ENCODE assay signal across 23 cellular contexts in genomic region chr6:33906413-33906812, GRCh38.
DNase-seq lines count a peak whose midpoint lies in the region; ATAC-seq, FAIRE-seq and TF ChIP-seq lines count a peak whose summit lies in the region.
"Had no signal": no experiment of that assay in that cellular context is flagged by ENCODE, and none has a peak within 500 bp of the region (broad histone marks: within the 10 kb centered on the region; RNA-seq: fewer than 3 reads in every experiment).

No MANE protein-coding gene starts in this region.

- FAIRE-seq in urothelium cell line (lab: Jason Lieb, UNC), result no peak

- TF ChIP-seq CTCF in CD8-positive, alpha-beta T cell (IDR thresholded peaks at IDR 0.05), result no peak
- TF ChIP-seq CTCF in RWPE1 (conservative IDR thresholded peaks at IDR 0.05; ENCODE audit: low read depth), result no peak

- POLR2A ChIA-PET in activated CD4-positive, alpha-beta T cell treated with anti-CD3 and anti-CD28 coated beads, Interleukin-2, amount 10 ng/mL, durations not matched to agents 7 days and 5 days (lab: Charles Lee), result no interaction called here
- POLR2A ChIA-PET in CD8-positive, alpha-beta T cell (lab: Charles Lee), result no interaction called here
- POLR2A ChIA-PET in RWPE1 (lab: Yijun Ruan, JAX; ENCODE audit: low non-redundant PET), result no interaction called here

- no peak overlapping the region for H3K4me3 ChIP-seq in CD8-positive, alpha-beta T cell (ENCODE audit: low read depth, low read length)
- H3K4me3 ChIP-seq: ascending aorta, esophagus squamous epithelium, GM23248, PC-9, uterus had no signal

- H3K4me1 ChIP-seq in CD8-positive, alpha-beta T cell (ENCODE audit: insufficient read depth, low read length), result peaks cover 59% of the 10 kb centered on the region
- H3K4me1 ChIP-seq: ascending aorta had no signal

- H3K36me3 Mint-ChIP-seq in activated CD4-positive, alpha-beta T cell treated with anti-CD3 and anti-CD28 coated beads, Interleukin-2, amount 10 ng/mL, durations not matched to agents 7 days and 5 days (ENCODE audit: low read depth), result peaks cover 4% of the 10 kb centered on the region
- no peaks in the 10 kb centered on the region for H3K36me3 Mint-ChIP-seq in CD8-positive, alpha-beta T cell
- no peaks in the 10 kb centered on the region for H3K36me3 Mint-ChIP-seq in natural killer cell treated with Interleukin-12 subunit alpha and Interleukin-12 subunit beta and Interleukin-15 and Interleukin-18, amount 100 ng/mL, for 72 hours
- H3K36me3 Mint-ChIP-seq: mesothelial cell of epicardium had no signal

- H3K4me3 Mint-ChIP-seq in activated CD4-positive, alpha-beta T cell treated with anti-CD3 and anti-CD28 coated beads, Interleukin-2, amount 10 ng/mL, durations not matched to agents 7 days and 5 days, result no peak overlapping the region
- H3K4me3 Mint-ChIP-seq in CD8-positive, alpha-beta T cell, result no peak overlapping the region
- peak overlapping the region; percentile 82 for H3K4me3 Mint-ChIP-seq in natural killer cell treated with Interleukin-12 subunit alpha and Interleukin-12 subunit beta and Interleukin-15 and Interleukin-18, amount 100 ng/mL, for 72 hours
- H3K4me3 Mint-ChIP-seq: mesothelial cell of epicardium had no signal

- peaks cover 2% of the 10 kb centered on the region for H3K27me3 Mint-ChIP-seq in activated CD4-positive, alpha-beta T cell treated with anti-CD3 and anti-CD28 coated beads, Interleukin-2, amount 10 ng/mL, durations not matched to agents 7 days and 5 days
- no peaks in the 10 kb centered on the region for H3K27me3 Mint-ChIP-seq in CD8-positive, alpha-beta T cell (ENCODE audit: low read depth)
- H3K27me3 Mint-ChIP-seq in natural killer cell treated with Interleukin-12 subunit alpha and Interleukin-12 subunit beta and Interleukin-15 and Interleukin-18, amount 100 ng/mL, for 72 hours, result peaks cover 6 to 10% of the 10 kb centered on the region in 2 donors

- no peak for ATAC-seq in CD8-positive, alpha-beta T cell
- no peak for ATAC-seq in natural killer cell treated with Interleukin-12 subunit alpha and Interleukin-12 subunit beta and Interleukin-15 and Interleukin-18, amount 100 ng/mL, for 72 hours
- ATAC-seq: left colon had no signal

- H3K9me3 ChIP-seq in CD8-positive, alpha-beta T cell (ENCODE audit: low read length), result no peaks in the 10 kb centered on the region
- H3K9me3 ChIP-seq: ascending aorta, esophagus squamous epithelium, uterus had no signal

- no peaks in the 10 kb centered on the region for H3K36me3 ChIP-seq in CD8-positive, alpha-beta T cell (ENCODE audit: insufficient read depth, low read length)
- H3K36me3 ChIP-seq: ascending aorta, esophagus squamous epithelium, uterus had no signal

- CTCF ChIA-PET in activated CD4-positive, alpha-beta T cell treated with anti-CD3 and anti-CD28 coated beads, Interleukin-2, amount 10 ng/mL, durations not matched to agents 7 days and 5 days (lab: Charles Lee), result interaction anchor here (1.3 kb wide), 1 partner anchor 11 kb away, joined by 4 read pairs; no protein-coding TSS in a partner anchor
- CTCF ChIA-PET in CD8-positive, alpha-beta T cell (lab: Charles Lee), result interaction anchor here (0.7 kb wide), 1 partner anchor 250 kb away, joined by 3 read pairs; no protein-coding TSS in a partner anchor
- CTCF ChIA-PET in RWPE1 (lab: Yijun Ruan, JAX), result interaction anchor here (0.6 kb wide), 1 partner anchor 71 kb away, joined by 3 read pairs; no protein-coding TSS in a partner anchor

- no peaks in the 10 kb centered on the region for H3K9me3 Mint-ChIP-seq in activated CD4-positive, alpha-beta T cell treated with anti-CD3 and anti-CD28 coated beads, Interleukin-2, amount 10 ng/mL, durations not matched to agents 7 days and 5 days
- no peaks in the 10 kb centered on the region for H3K9me3 Mint-ChIP-seq in CD8-positive, alpha-beta T cell
- H3K9me3 Mint-ChIP-seq in natural killer cell treated with Interleukin-12 subunit alpha and Interleukin-12 subunit beta and Interleukin-15 and Interleukin-18, amount 100 ng/mL, for 72 hours, result no peaks in the 10 kb centered on the region
- H3K9me3 Mint-ChIP-seq: mesothelial cell of epicardium had no signal

- DNase-seq in activated CD4-positive, alpha-beta T cell treated with anti-CD3 and anti-CD28 coated beads, Interleukin-2, amount 10 ng/mL, durations not matched to agents 7 days and 5 days, result no peak
- no peak for DNase-seq in activated CD4-positive, alpha-beta T cell treated with anti-CD3 and anti-CD28 coated beads for 1 hour
- DNase-seq in CD8-positive, alpha-beta T cell, result no peak
- DNase-seq in RWPE1 (ENCODE audit: low spot score) (peak; percentile 24), HCEC 1CT (no peak), NCI-H526 treated with DMSO at 0.1 percent for 48 hours (lab: John Stamatoyannopoulos, UW) (no peak), urothelium cell line (ENCODE audit: low spot score) (no peak)
- no peak for DNase-seq in natural killer cell treated with Interleukin-12 subunit alpha and Interleukin-12 subunit beta and Interleukin-15 and Interleukin-18, amount 100 ng/mL, for 72 hours (ENCODE audit: low spot score)
- DNase-seq: ACHN; activated CD4-positive, CD25-positive, alpha-beta regulatory T cell; activated gamma-delta T cell; COR-L47; effector CD8-positive, alpha-beta T cell; esophagus squamous epithelium; GM23248; KBM-7; left colon; NCI-H2081 treated with DMSO at 0.1 percent for 48 hours; stimulated activated CD4-positive, alpha-beta T cell treated with anti-CD3 and anti-CD28 coated beads, Interleukin-4, amount 100 ng/mL, for 4 hours; uterus had no signal

- peak overlapping the region; percentile 97 for H3K27ac Mint-ChIP-seq in activated CD4-positive, alpha-beta T cell treated with anti-CD3 and anti-CD28 coated beads, Interleukin-2, amount 10 ng/mL, durations not matched to agents 7 days and 5 days
- peak overlapping the region; percentile 93 for H3K27ac Mint-ChIP-seq in CD8-positive, alpha-beta T cell
- peak overlapping the region; percentile 41 to 88 for H3K27ac Mint-ChIP-seq in natural killer cell treated with Interleukin-12 subunit alpha and Interleukin-12 subunit beta and Interleukin-15 and Interleukin-18, amount 100 ng/mL, for 72 hours
- H3K27ac Mint-ChIP-seq: mesothelial cell of epicardium had no signal

- intact Hi-C loops in CD8-positive, alpha-beta T cell (cut with DNase I, micrococcal nuclease), result loop anchor here in 1 of 2 experiments (10.0 kb wide), 1 partner anchor 592 kb away; the partner anchor contains the start of genes TAPBP and ZBTB22

- no peak overlapping the region for H3K27ac ChIP-seq in CD8-positive, alpha-beta T cell (ENCODE audit: low read depth, low read length)
- no peak overlapping the region for H3K27ac ChIP-seq in RWPE1
- H3K27ac ChIP-seq: ascending aorta, GM23248, PC-9, uterus had no signal

- H3K4me1 Mint-ChIP-seq in activated CD4-positive, alpha-beta T cell treated with anti-CD3 and anti-CD28 coated beads, Interleukin-2, amount 10 ng/mL, durations not matched to agents 7 days and 5 days, result peaks cover 76% of the 10 kb centered on the region
- peaks cover 83% of the 10 kb centered on the region for H3K4me1 Mint-ChIP-seq in CD8-positive, alpha-beta T cell (ENCODE audit: low read depth)
- H3K4me1 Mint-ChIP-seq in natural killer cell treated with Interleukin-12 subunit alpha and Interleukin-12 subunit beta and Interleukin-15 and Interleukin-18, amount 100 ng/mL, for 72 hours (ENCODE audit: low read depth in 2 of 2), result peaks cover 64 to 77% of the 10 kb centered on the region in 2 donors

- H3K27me3 ChIP-seq in CD8-positive, alpha-beta T cell (ENCODE audit: insufficient read depth, low read length), result no peaks in the 10 kb centered on the region
- H3K27me3 ChIP-seq: ascending aorta, uterus had no signal
